ENCODE assay signal across 1 cellular context in the genomic region with DNA sequence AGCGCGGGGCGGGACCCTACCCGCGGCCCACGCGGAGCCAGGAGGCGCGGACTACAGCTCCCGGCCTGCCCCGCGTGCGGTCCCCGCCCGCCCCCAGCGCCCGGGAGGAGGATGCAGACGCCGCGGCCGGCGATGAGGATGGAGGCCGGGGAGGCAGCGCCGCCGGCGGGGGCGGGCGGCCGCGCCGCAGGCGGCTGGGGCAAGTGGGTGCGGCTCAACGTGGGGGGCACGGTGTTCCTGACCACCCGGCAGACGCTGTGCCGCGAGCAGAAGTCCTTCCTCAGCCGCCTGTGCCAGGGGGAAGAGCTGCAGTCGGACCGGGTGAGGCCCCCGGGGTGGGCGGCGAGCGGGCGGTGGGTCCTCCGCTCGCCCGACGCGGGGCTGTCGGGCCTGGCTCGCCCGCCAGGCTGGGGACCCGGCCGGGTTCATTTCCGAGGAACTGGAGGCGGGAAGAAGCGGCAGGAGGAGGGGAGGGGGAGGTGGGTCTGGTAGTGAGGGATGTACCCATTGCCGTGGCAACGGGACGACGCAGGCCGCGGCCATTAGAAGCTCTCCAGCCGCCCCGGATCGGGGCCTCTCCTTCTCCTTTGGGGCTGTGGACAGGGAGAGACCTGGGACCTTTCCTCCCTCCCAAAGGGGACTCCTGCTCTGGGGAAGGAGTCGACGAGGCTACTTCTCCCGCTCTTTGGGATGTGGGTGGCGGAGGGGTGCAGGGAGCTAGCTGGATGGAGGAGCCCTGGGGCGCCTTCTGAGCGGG.
TF ChIP-seq lines count a peak whose summit lies in the region.

A gene with protein sequence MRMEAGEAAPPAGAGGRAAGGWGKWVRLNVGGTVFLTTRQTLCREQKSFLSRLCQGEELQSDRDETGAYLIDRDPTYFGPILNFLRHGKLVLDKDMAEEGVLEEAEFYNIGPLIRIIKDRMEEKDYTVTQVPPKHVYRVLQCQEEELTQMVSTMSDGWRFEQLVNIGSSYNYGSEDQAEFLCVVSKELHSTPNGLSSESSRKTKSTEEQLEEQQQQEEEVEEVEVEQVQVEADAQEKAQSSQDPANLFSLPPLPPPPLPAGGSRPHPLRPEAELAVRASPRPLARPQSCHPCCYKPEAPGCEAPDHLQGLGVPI (plus strand): TSS at position 114 of the 757 bp plus-strand sequence. CDS start 19 bp downstream, at position 133.

TF ChIP-seq in Ishikawa, 13 proteins besides CTCF, POLR2A, EP300 and RAD21 (continued from another document):
- TF ChIP-seq CREB1 (IDR thresholded peaks at IDR 0.05; ENCODE audit: low read depth), result no peak
TF ChIP-seq in Ishikawa: peak in this region for 2.
